Comparison of ENCODE assay signal across 10 cellular contexts in genomic region chr11:76266269-76266668, GRCh38. TPM values are rescaled to one million over a fixed set of nuclear protein-coding genes. Genes with fewer than 3 reads are reported as not detected.
DNase-seq lines count a peak whose midpoint lies in the region; ATAC-seq and TF ChIP-seq lines count a peak whose summit lies in the region.
"Had no signal": no experiment of that assay in that cellular context is flagged by ENCODE, and none has a peak within 500 bp of the region (broad histone marks: within the 10 kb centered on the region; RNA-seq: fewer than 3 reads in every experiment).

No MANE protein-coding gene starts in this region.

- no peaks in the 10 kb centered on the region for H3K9me3 ChIP-seq in right cardiac atrium (ENCODE audit: control insufficient read depth, low read length)
- no peaks in the 10 kb centered on the region for H3K9me3 ChIP-seq in suprapubic skin

- H3K36me3 ChIP-seq in suprapubic skin = no peaks in the 10 kb centered on the region

- WGBS in right cardiac atrium = 64% methylated on average over 6 of the region's 6 CpGs
- WGBS in suprapubic skin = 37% methylated on average over 6 of the region's 6 CpGs

- H3K27me3 ChIP-seq in right cardiac atrium (ENCODE audit: control insufficient read depth, insufficient read depth) (no peaks in the 10 kb centered on the region), suprapubic skin (no peaks in the 10 kb centered on the region)

- TF ChIP-seq CTCF in suprapubic skin (IDR thresholded peaks at IDR 0.05) = no peak

- intact Hi-C loops in right cardiac atrium (cut with DNase I) = no loop called here

- H3K27ac ChIP-seq in right cardiac atrium (ENCODE audit: low read length) (peak overlapping the region; percentile 60), suprapubic skin (peak overlapping the region; percentile 85)
- H3K27ac ChIP-seq: SK-N-MC had no signal

- peak in 1 of 2 donors; percentile 10 for ATAC-seq in right cardiac atrium

- DNase-seq in NK-92 treated with Interleukin-12 subunit alpha and Interleukin-12 subunit beta, amount 100 ng/mL, for 24 hours (lab: John Stamatoyannopoulos, UW) = peak; percentile 20
- DNase-seq in NK-92 (lab: John Stamatoyannopoulos, UW; ENCODE audit: unreplicated experiment) (no peak), SW480 (ENCODE audit: low spot score) (peak; percentile 71), right cardiac atrium (no peak), suprapubic skin (ENCODE audit: low spot score in 2 of 2) (peak in 1 of 2 donors; percentile 78), DMS114 treated with DMSO at 0.1 percent for 48 hours (lab: John Stamatoyannopoulos, UW; ENCODE audit: unreplicated experiment) (no peak)
- no peak for DNase-seq in activated CD4-positive, alpha-beta T cell treated with anti-CD3 and anti-CD28 coated beads, Interleukin-2, amount 50 U/mL, for 48 hours
- DNase-seq in activated CD8-positive, alpha-beta memory T cell treated with anti-CD3 and anti-CD28 coated beads for 24 hours = no peak
- DNase-seq: NCI-H1092 had no signal

- no peak overlapping the region for H3K4me3 ChIP-seq in right cardiac atrium (ENCODE audit: low read length)
- H3K4me3 ChIP-seq in suprapubic skin = no peak overlapping the region
- H3K4me3 ChIP-seq: SK-N-MC had no signal

- TF ChIP-seq EP300 in suprapubic skin (IDR thresholded peaks at IDR 0.05) = no peak

- peaks cover 11% of the 10 kb centered on the region for H3K4me1 ChIP-seq in right cardiac atrium (ENCODE audit: control insufficient read depth, insufficient read depth, low read length)
- H3K4me1 ChIP-seq in suprapubic skin = peaks cover 32% of the 10 kb centered on the region

- no peak for TF ChIP-seq POLR2A in suprapubic skin (IDR thresholded peaks at IDR 0.05)

RNA-seq across cellular contexts. Expression of gene WNT11, which starts 60.0 kb away (rescaled TPM):
- total RNA-seq in right cardiac atrium (1 to 10 TPM; 2.1 to 7.1 (median 3.3) TPM), suprapubic skin (10 to 100 TPM in 2 of 4 donors, 1 to 10 TPM in 2; 7.8 to 19.5 (median 11.0) TPM)
- polyA plus RNA-seq in right cardiac atrium = 2.9 TPM

Comparison
In these comparisons a context has a peak if more than half of its experiments do, and no peak if none do; other contexts are left out.
1. DNase-seq: peak in NK-92 treated with Interleukin-12 subunit alpha and Interleukin-12 subunit beta, amount 100 ng/mL, for 24 hours (single experiment) and SW480 (single experiment); none in NK-92 (single experiment), right cardiac atrium (0 of 3), activated CD4-positive, alpha-beta T cell treated with anti-CD3 and anti-CD28 coated beads, Interleukin-2, amount 50 U/mL, for 48 hours (0 of 2), activated CD8-positive, alpha-beta memory T cell treated with anti-CD3 and anti-CD28 coated beads for 24 hours (single experiment) and DMS114 treated with DMSO at 0.1 percent for 48 hours (single experiment).